14 cellular contexts compared by ENCODE assay signal in the genomic region with DNA sequence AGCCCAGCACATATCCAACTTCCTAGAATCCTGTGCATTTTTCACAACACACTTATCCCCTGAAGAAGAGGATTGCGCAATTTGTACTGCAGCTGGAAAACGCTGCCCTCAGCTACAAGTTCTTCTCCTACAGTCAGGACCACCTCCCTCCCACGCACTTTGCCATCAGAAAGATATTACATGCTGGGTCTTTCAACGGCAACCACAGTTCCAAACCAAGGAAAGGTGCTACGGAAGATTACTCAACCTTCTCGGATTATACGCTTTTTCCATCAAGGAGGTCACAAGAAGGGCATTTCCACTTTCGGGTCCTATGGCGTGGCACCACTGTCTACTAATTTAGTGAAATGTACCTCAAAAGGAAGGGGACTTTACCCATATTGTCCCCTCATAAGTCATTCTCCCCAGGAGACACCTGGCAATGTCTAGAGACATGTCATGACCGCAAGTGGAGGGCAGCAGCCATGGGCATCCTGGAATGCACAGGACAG. TPM values are rescaled to one million over a fixed set of nuclear protein-coding genes. Genes with fewer than 3 reads are reported as not detected.
DNase-seq lines count a peak whose midpoint lies in the region; ATAC-seq, FAIRE-seq and TF ChIP-seq lines count a peak whose summit lies in the region.
"Had no signal": no experiment of that assay in that cellular context is flagged by ENCODE, and none has a peak within 500 bp of the region (broad histone marks: within the 10 kb centered on the region; RNA-seq: fewer than 3 reads in every experiment).

No MANE protein-coding gene starts in this region.

- intact Hi-C loops in GM12878 (cut with micrococcal nuclease; ENCODE audit: unreplicated experiment): loop anchor here (5.0 kb wide), 1 partner anchor 34 kb away; the partner anchor contains the start of gene USP7

- SMC1A ChIA-PET in GM12878 (lab: Charles Lee; ENCODE audit: uncharacterized antibody, unreplicated experiment): interaction anchor here (0.7 to 2.4 kb wide), 8 partner anchors 14 to 206 kb away, joined by 3 to 7 read pairs (median 3); no protein-coding TSS in a partner anchor

- H3K36me3 Mint-ChIP-seq in naive thymus-derived CD8-positive, alpha-beta T cell: peaks cover 10 to 66% (median 11%) of the 10 kb centered on the region in 3 donors

- H3K4me1 Mint-ChIP-seq in naive thymus-derived CD8-positive, alpha-beta T cell: peaks cover 26 to 71% (median 51%) of the 10 kb centered on the region in 4 donors

- RAD21 ChIA-PET in GM12878 (lab: Charles Lee; ENCODE audit: unreplicated experiment): interaction anchor here (0.9 to 1.7 kb wide), 2 partner anchors 8 to 11 kb away, joined by 4 to 6 read pairs; no protein-coding TSS in a partner anchor

- FAIRE-seq in GM12878 (lab: Jason Lieb, UNC): no peak

- peak overlapping the region; percentile 37; the same call in 1 of the 2 replicates for H3K27ac ChIP-seq in GM12878 (ENCODE audit: control insufficient read depth, insufficient read depth)
- H3K27ac ChIP-seq: colonic mucosa had no signal

- H3K4me2 ChIP-seq in GM12878 (ENCODE audit: control insufficient read depth, insufficient read depth): peak overlapping the region; percentile 17; the same call in 1 of the 2 replicates

- no peaks in the 10 kb centered on the region; the same call in 2 of the 3 replicates for H3K9me3 ChIP-seq in GM12878 (replicated peaks; ENCODE audit: control insufficient read depth, insufficient read depth, low read length)
- H3K9me3 ChIP-seq: colonic mucosa had no signal

- no peaks in the 10 kb centered on the region for H3K27me3 Mint-ChIP-seq in naive thymus-derived CD8-positive, alpha-beta T cell

- BruUV-seq in GM12878 (replicated peaks; lab: Mats Ljungman, UMichigan): TSS peak; percentile 26

- no peak overlapping the region for H3K4me3 Mint-ChIP-seq in naive thymus-derived CD8-positive, alpha-beta T cell

- TF ChIP-seq RAD21 in Ishikawa (IDR thresholded peaks at IDR 0.05; ENCODE audit: low read depth) (no peak), GM12878 (IDR thresholded peaks at IDR 0.05; ENCODE audit: insufficient read depth, low read depth, low read length) (no peak)

- H3K36me3 ChIP-seq in GM12878 (ENCODE audit: control insufficient read depth in 2 of 2, insufficient read depth in 2 of 2, low read length in 1 of 2): peaks cover 21 to 39% of the 10 kb centered on the region in 2 experiments
- H3K36me3 ChIP-seq: colonic mucosa had no signal

- 15% methylated on average over 10 of the region's 10 CpGs for whole genome bisulfite sequencing in GM12878 (ENCODE audit: insufficient coverage, insufficient replicate concordance, low lambda C conversion rate, missing lambda C conversion rate)

- peaks cover 47% of the 10 kb centered on the region for H3K4me1 ChIP-seq in GM12878 (ENCODE audit: control insufficient read depth, insufficient read depth, low read length)

- no peak for TF ChIP-seq POLR2A in GM12878 (IDR thresholded peaks at IDR 0.05; ENCODE audit: low read depth, low read length)

- in situ Hi-C loops in GM12878 (cut with MboI): no loop called here

- POLR2A ChIA-PET in GM12878 (lab: Charles Lee): interaction anchor here (1.2 kb wide), 1 partner anchor 12 kb away, joined by 3 read pairs; no protein-coding TSS in a partner anchor
- POLR2A ChIA-PET in naive thymus-derived CD8-positive, alpha-beta T cell (lab: Charles Lee): no interaction called here

- peaks cover 23% of the 10 kb centered on the region for H4K20me1 ChIP-seq in GM12878 (ENCODE audit: control insufficient read depth, insufficient read depth)

- H3K9me3 Mint-ChIP-seq in naive thymus-derived CD8-positive, alpha-beta T cell: no peaks in the 10 kb centered on the region

- H3K4me3 ChIP-seq in GM12878: no peak overlapping the region
- H3K4me3 ChIP-seq: colonic mucosa had no signal

- DNase-seq in GM12878 (ENCODE audit: low read depth, low spot score) (peak; percentile 59), NCI-H748 (lab: John Stamatoyannopoulos, UW; ENCODE audit: unreplicated experiment) (no peak)
- peak; percentile 58 for DNase-seq in stimulated activated CD4-positive, alpha-beta T cell treated with anti-CD3 and anti-CD28 coated beads, Interleukin-1b, Interleukin-23, amount 100 ng/mL, for 48 hours
- DNase-seq in naive thymus-derived CD8-positive, alpha-beta T cell: no peak
- DNase-seq: colonic mucosa, DND-41, head of caudate nucleus had no signal

- no peak overlapping the region for H3K9ac ChIP-seq in GM12878 (ENCODE audit: control insufficient read depth, insufficient read depth, low read length)

- TF ChIP-seq CTCF in GM12878 (IDR thresholded peaks at IDR 0.05 in 2 of 3, conservative IDR thresholded peaks at IDR 0.05 in 1 of 3; ENCODE audit: control insufficient read depth in 2 of 3, extremely low read depth in 1 of 3, insufficient read depth in 1 of 3, low read depth in 3 of 3, low read length in 3 of 3): no peak

- CTCF ChIA-PET in GM12878 (lab: Yijun Ruan, JAX): interaction anchor here (0.6 to 1.4 kb wide), 4 partner anchors 8 to 716 kb away, joined by 3 to 7 read pairs (median 3); no protein-coding TSS in a partner anchor

- H2AFZ ChIP-seq in GM12878 (ENCODE audit: control insufficient read depth, low read depth, low read length): no peak overlapping the region

- ATAC-seq in GM18867 (IDR thresholded peaks at IDR 0.05; ENCODE audit: unreplicated experiment): peak; percentile 36
- peak; percentile 61 for ATAC-seq in GM12878
- ATAC-seq in naive thymus-derived CD8-positive, alpha-beta T cell: no peak
- ATAC-seq in HG03469 (IDR thresholded peaks at IDR 0.05; ENCODE audit: unreplicated experiment): no peak
- no peak for ATAC-seq in HG03354 (IDR thresholded peaks at IDR 0.05; ENCODE audit: poor library complexity, severe bottlenecking, unreplicated experiment)

- H3K27ac Mint-ChIP-seq in naive thymus-derived CD8-positive, alpha-beta T cell: peak overlapping the region in 1 of 10 donors; percentile 62

- TF ChIP-seq EP300 in Ishikawa (IDR thresholded peaks at IDR 0.05; ENCODE audit: borderline replicate concordance): no peak
- TF ChIP-seq EP300 in GM12878 (IDR thresholded peaks at IDR 0.05; ENCODE audit: borderline replicate concordance in 1 of 2, control insufficient read depth in 1 of 2, low read depth in 2 of 2, low read length in 2 of 2): peak in 1 of 2 experiments; percentile 17; a peak in 1 of 4 replicates

- peaks cover 95% of the 10 kb centered on the region for H3K79me2 ChIP-seq in GM12878 (ENCODE audit: control insufficient read depth, insufficient read depth, low read length)

- H3K27me3 ChIP-seq in GM12878 (replicated peaks in 1 of 2; ENCODE audit: control insufficient read depth in 2 of 2, insufficient read depth in 2 of 2, low read length in 1 of 2): no peaks in the 10 kb centered on the region
- H3K27me3 ChIP-seq: colonic mucosa had no signal

RNA-seq across cellular contexts. Expression of gene USP7, which starts 35.2 kb away (rescaled TPM):
- total RNA-seq in GM12878 (2013; cell fraction: nucleolus; rRNA removed): 276 and 307 TPM in 2 replicates
- total RNA-seq in GM12878 (2014; rRNA removed) (74.3 and 81.3 TPM in 2 replicates), GM12878 (2014; rRNA removed; fragmentation: Illumina TruSeq; extraction: Trizol) (68.0 and 68.9 TPM in 2 replicates), GM12878 (2021) (133 and 138 TPM in 2 replicates)
- 52.7 TPM for polyA plus RNA-seq in GM12878 (2011; ENCODE audit: low read depth)
- polyA plus RNA-seq in GM12878 (2011; rRNA removed) (86.4 and 100 TPM in 2 replicates), GM12878 (2014; fragmentation: Illumina TruSeq; extraction: Trizol) (107 and 144 TPM in 2 replicates), GM12878 (2014; fragmentation: Nextera tagmentation; extraction: Ambion mirVana) (10 to 100 TPM; 20.8 to 25.0 TPM), GM12878 (2014; rRNA removed) (53.0 and 57.4 TPM in 2 replicates), GM12878 (2016; fragmentation: Nextera tagmentation; extraction: Ambion mirVana) (10 to 100 TPM; 16.2 to 18.6 TPM)
- polyA plus RNA-seq in GM12878 (2011; cell fraction: cytosol; rRNA removed): 24.9 and 31.7 TPM in 2 replicates
- 137 and 156 TPM in 2 replicates for polyA plus RNA-seq in GM12878 (2011; cell fraction: nucleus; rRNA removed)
- polyA plus RNA-seq in GM12878 (2012): 86.1 and 88.3 TPM in 2 replicates
- polyA minus RNA-seq in GM12878 (2011; rRNA and poly(A)+ RNA removed): 132 and 155 TPM in 2 replicates
- 44.8 and 51.1 TPM in 2 replicates for polyA minus RNA-seq in GM12878 (2011; cell fraction: cytosol; rRNA and poly(A)+ RNA removed)
- 130 and 190 TPM in 2 replicates for polyA minus RNA-seq in GM12878 (2011; cell fraction: nucleus; rRNA and poly(A)+ RNA removed)
- total RNA-seq in naive thymus-derived CD8-positive, alpha-beta T cell: 100 to 1,000 TPM; 201 to 207 TPM
- polyA plus RNA-seq in naive thymus-derived CD8-positive, alpha-beta T cell: 1 to 10 TPM; 6.4 to 9.9 (median 9.2) TPM

RNA-seq across cellular contexts. Expression of gene LITAFD, which starts 46.4 kb away (rescaled TPM):
- not detected in 2 replicates for total RNA-seq in GM12878 (2013; cell fraction: nucleolus; rRNA removed)
- total RNA-seq in GM12878 (2014; rRNA removed) (not detected in 2 replicates), GM12878 (2014; rRNA removed; fragmentation: Illumina TruSeq; extraction: Trizol) (not detected in 2 replicates), GM12878 (2021) (not detected in 2 replicates)
- polyA plus RNA-seq in GM12878 (2011; ENCODE audit: low read depth): not detected
- polyA plus RNA-seq in GM12878 (2011; rRNA removed) (not detected in 2 replicates), GM12878 (2014; fragmentation: Illumina TruSeq; extraction: Trizol) (not detected in 2 replicates), GM12878 (2014; fragmentation: Nextera tagmentation; extraction: Ambion mirVana) (not detected), GM12878 (2014; rRNA removed) (not detected in 2 replicates), GM12878 (2016; fragmentation: Nextera tagmentation; extraction: Ambion mirVana) (not detected)
- polyA plus RNA-seq in GM12878 (2011; cell fraction: cytosol; rRNA removed): not detected in 2 replicates
- not detected in 2 replicates for polyA plus RNA-seq in GM12878 (2011; cell fraction: nucleus; rRNA removed)
- polyA plus RNA-seq in GM12878 (2012): not detected in 2 replicates
- not detected in 2 replicates for polyA minus RNA-seq in GM12878 (2011; rRNA and poly(A)+ RNA removed)
- not detected in 2 replicates for polyA minus RNA-seq in GM12878 (2011; cell fraction: cytosol; rRNA and poly(A)+ RNA removed)
- polyA minus RNA-seq in GM12878 (2011; cell fraction: nucleus; rRNA and poly(A)+ RNA removed): not detected in 2 replicates
- not detected for total RNA-seq in naive thymus-derived CD8-positive, alpha-beta T cell
- polyA plus RNA-seq in naive thymus-derived CD8-positive, alpha-beta T cell: not detected
- total RNA-seq: activated CD8-positive, alpha-beta memory T cell treated with anti-CD3 and anti-CD28 coated beads for 36 hours; colonic mucosa; skeletal muscle tissue had no signal
- polyA plus RNA-seq: thymus had no signal

RNA-seq across cellular contexts. Expression of gene CARHSP1, which starts 59.7 kb away (rescaled TPM):
- 27.6 and 29.2 TPM in 2 replicates for total RNA-seq in GM12878 (2013; cell fraction: nucleolus; rRNA removed)
- total RNA-seq in GM12878 (2014; rRNA removed): 92.3 and 109 TPM in 2 replicates
- 40.5 and 45.0 TPM in 2 replicates for total RNA-seq in GM12878 (2014; rRNA removed; fragmentation: Illumina TruSeq; extraction: Trizol)
- total RNA-seq in GM12878 (2021): 61.3 and 68.6 TPM in 2 replicates
- 45.4 TPM for polyA plus RNA-seq in GM12878 (2011; ENCODE audit: low read depth)
- polyA plus RNA-seq in GM12878 (2011; rRNA removed): 39.2 and 65.3 TPM in 2 replicates
- 94.4 and 162 TPM in 2 replicates for polyA plus RNA-seq in GM12878 (2011; cell fraction: cytosol; rRNA removed)
- polyA plus RNA-seq in GM12878 (2011; cell fraction: nucleus; rRNA removed): 80.8 and 81.4 TPM in 2 replicates
- polyA plus RNA-seq in GM12878 (2012): 61.2 and 68.1 TPM in 2 replicates
- 24.7 and 34.1 TPM in 2 replicates for polyA plus RNA-seq in GM12878 (2014; fragmentation: Illumina TruSeq; extraction: Trizol)
- 1 to 10 TPM; 5.5 to 8.4 TPM for polyA plus RNA-seq in GM12878 (2014; fragmentation: Nextera tagmentation; extraction: Ambion mirVana)
- polyA plus RNA-seq in GM12878 (2014; rRNA removed): 104 and 112 TPM in 2 replicates
- 10 to 100 TPM; 83.2 to 86.2 TPM for polyA plus RNA-seq in GM12878 (2016; fragmentation: Nextera tagmentation; extraction: Ambion mirVana)
- polyA minus RNA-seq in GM12878 (2011; rRNA and poly(A)+ RNA removed): 81.6 and 120 TPM in 2 replicates
- polyA minus RNA-seq in GM12878 (2011; cell fraction: cytosol; rRNA and poly(A)+ RNA removed): 39.4 and 40.0 TPM in 2 replicates
- 15.8 and 26.4 TPM in 2 replicates for polyA minus RNA-seq in GM12878 (2011; cell fraction: nucleus; rRNA and poly(A)+ RNA removed)
- 10 to 100 TPM; 59.6 to 61.2 TPM for total RNA-seq in naive thymus-derived CD8-positive, alpha-beta T cell
- 10 to 100 TPM; 40.0 to 51.9 (median 48.5) TPM for polyA plus RNA-seq in naive thymus-derived CD8-positive, alpha-beta T cell

Comparison
In these comparisons a context has a peak if more than half of its experiments do, and no peak if none do; other contexts are left out.
1. ATAC-seq: peak in GM18867 (single experiment) and GM12878 (single experiment); none in naive thymus-derived CD8-positive, alpha-beta T cell (0 of 2), HG03469 (single experiment) and HG03354 (single experiment).
2. DNase-seq: peak in GM12878 (single experiment) and stimulated activated CD4-positive, alpha-beta T cell treated with anti-CD3 and anti-CD28 coated beads, Interleukin-1b, Interleukin-23, amount 100 ng/mL, for 48 hours (single experiment); none in naive thymus-derived CD8-positive, alpha-beta T cell (0 of 10) and NCI-H748 (single experiment).